ENCODE assay signal across 22 cellular contexts in genomic region chr20:24007073-24007595, GRCh38. TPM values are rescaled to one million over a fixed set of nuclear protein-coding genes. Genes with fewer than 3 reads are reported as not detected.
A peak's percentile ranks its signal among the peaks of the same experiment; 100 is the strongest.
DNase-seq lines count a peak whose midpoint lies in the region; ATAC-seq and TF ChIP-seq lines count a peak whose summit lies in the region.
"Had no signal": no experiment of that assay in that cellular context is flagged by ENCODE, and none has a peak within 500 bp of the region (broad histone marks: within the 10 kb centered on the region; RNA-seq: fewer than 3 reads in every experiment).

No MANE protein-coding gene starts in this region.

- intact Hi-C loops in Right ventricle myocardium superior (cut with DNase I), result no loop called here
- intact Hi-C loops in cardiac septum (cut with DNase I), result no loop called here
- intact Hi-C loops in left ventricle myocardium superior (cut with micrococcal nuclease), result no loop called here
- intact Hi-C loops in left ventricle myocardium inferior (cut with micrococcal nuclease), result no loop called here

- H3K27ac Mint-ChIP-seq in progenitor cell of endocrine pancreas, result peak overlapping the region; percentile 39
- H3K27ac Mint-ChIP-seq: CD14-positive monocyte; CD4-positive, alpha-beta T cell; GM23338; H9 had no signal

- H3K36me3 Mint-ChIP-seq in progenitor cell of endocrine pancreas (ENCODE audit: insufficient read depth), result no peaks in the 10 kb centered on the region
- H3K36me3 Mint-ChIP-seq: CD14-positive monocyte; CD8-positive, alpha-beta memory T cell had no signal

- H3K4me1 ChIP-seq in left ventricle myocardium inferior, result peaks cover 9% of the 10 kb centered on the region
- H3K4me1 ChIP-seq: BE2C had no signal

- H3K27me3 Mint-ChIP-seq in progenitor cell of endocrine pancreas, result peaks cover 9% of the 10 kb centered on the region
- H3K27me3 Mint-ChIP-seq: CD4-positive, alpha-beta T cell had no signal

- no peaks in the 10 kb centered on the region for H3K9me3 ChIP-seq in left ventricle myocardium inferior (replicated peaks)
- H3K9me3 ChIP-seq: BE2C; BLaER1 treated with 17β-estradiol and CSF1 and Interleukin-3, amounts not matched to agents 10 nM and 100 nM had no signal

- peak; percentile 60 for ATAC-seq in Right ventricle myocardium superior (ENCODE audit: poor library complexity)
- peak; percentile 56 for ATAC-seq in left ventricle myocardium superior
- no peak for ATAC-seq in activated CD4-positive, CD25-positive, alpha-beta regulatory T cell treated with anti-CD3 and anti-CD28 coated beads, Interleukin-2, amount 50 U/mL, for 24 hours
- ATAC-seq: GM12878, GM23338, HCT116 had no signal

- no peaks in the 10 kb centered on the region for H3K36me3 ChIP-seq in left ventricle myocardium inferior
- H3K36me3 ChIP-seq: BE2C; BLaER1 treated with 17β-estradiol and CSF1 and Interleukin-3, amounts not matched to agents 10 nM and 100 nM had no signal

- DNase-seq in Right ventricle myocardium superior (no peak), cardiac septum (ENCODE audit: low spot score) (no peak), left ventricle myocardium superior (no peak), left ventricle myocardium inferior (no peak), progenitor cell of endocrine pancreas (ENCODE audit: low spot score, unreplicated experiment) (no peak), Kasumi-1 (lab: John Stamatoyannopoulos, UW) (no peak)
- DNase-seq: BE2C; CD4-positive, alpha-beta T cell; CD8-positive, alpha-beta memory T cell; DMS 273 treated with DMSO at 0.1 percent for 48 hours; DMS79; EL; GDM1; H9 had no signal

- H3K4me3 ChIP-seq in left ventricle myocardium inferior, result no peak overlapping the region
- H3K4me3 ChIP-seq: BLaER1 treated with 17β-estradiol and CSF1 and Interleukin-3, amounts not matched to agents 10 nM and 100 nM; GM12878; GM23338 had no signal

- peaks cover 41% of the 10 kb centered on the region for H3K27me3 ChIP-seq in left ventricle myocardium inferior (ENCODE audit: low read depth)
- H3K27me3 ChIP-seq: BLaER1 treated with 17β-estradiol and CSF1 and Interleukin-3, amounts not matched to agents 10 nM and 100 nM had no signal

- H3K27ac ChIP-seq in left ventricle myocardium inferior (replicated peaks), result no peak overlapping the region
- H3K27ac ChIP-seq: 22Rv1; BLaER1 treated with 17β-estradiol and CSF1 and Interleukin-3, amounts not matched to agents 10 nM and 100 nM had no signal

- no peak overlapping the region for H3K4me3 Mint-ChIP-seq in progenitor cell of endocrine pancreas (ENCODE audit: low read depth)
- H3K4me3 Mint-ChIP-seq: CD14-positive monocyte; CD4-positive, alpha-beta T cell; CD8-positive, alpha-beta memory T cell; GM23338; H9 had no signal

- no peaks in the 10 kb centered on the region for H3K9me3 Mint-ChIP-seq in progenitor cell of endocrine pancreas (ENCODE audit: low read depth)
- H3K9me3 Mint-ChIP-seq: CD4-positive, alpha-beta T cell; CD8-positive, alpha-beta memory T cell; GM23338; H9 had no signal

- TF ChIP-seq CTCF in left ventricle myocardium inferior (IDR thresholded peaks at IDR 0.05; ENCODE audit: borderline replicate concordance), result no peak
- no peak for TF ChIP-seq CTCF in progenitor cell of endocrine pancreas (IDR thresholded peaks at IDR 0.05; ENCODE audit: unreplicated experiment)

- peaks cover 3% of the 10 kb centered on the region for H3K4me1 Mint-ChIP-seq in progenitor cell of endocrine pancreas (ENCODE audit: low read depth)

RNA-seq across cellular contexts. Expression of gene GGTLC1, which starts 18.6 kb away (rescaled TPM):
- total RNA-seq in Right ventricle myocardium superior (not detected), cardiac septum (not detected), left ventricle myocardium superior (not detected), left ventricle myocardium inferior (not detected), progenitor cell of endocrine pancreas (not detected in 2 replicates)
- total RNA-seq: CD4-positive, alpha-beta T cell; CD8-positive, alpha-beta memory T cell; GM12878; GM23338; H4; H9 had no signal

Comparison
In these comparisons a context has a peak if more than half of its experiments do, and no peak if none do; other contexts are left out.
1. ATAC-seq: peak in Right ventricle myocardium superior (single experiment) and left ventricle myocardium superior (single experiment); none in activated CD4-positive, CD25-positive, alpha-beta regulatory T cell treated with anti-CD3 and anti-CD28 coated beads, Interleukin-2, amount 50 U/mL, for 24 hours (0 of 2).